In the genomic region with DNA sequence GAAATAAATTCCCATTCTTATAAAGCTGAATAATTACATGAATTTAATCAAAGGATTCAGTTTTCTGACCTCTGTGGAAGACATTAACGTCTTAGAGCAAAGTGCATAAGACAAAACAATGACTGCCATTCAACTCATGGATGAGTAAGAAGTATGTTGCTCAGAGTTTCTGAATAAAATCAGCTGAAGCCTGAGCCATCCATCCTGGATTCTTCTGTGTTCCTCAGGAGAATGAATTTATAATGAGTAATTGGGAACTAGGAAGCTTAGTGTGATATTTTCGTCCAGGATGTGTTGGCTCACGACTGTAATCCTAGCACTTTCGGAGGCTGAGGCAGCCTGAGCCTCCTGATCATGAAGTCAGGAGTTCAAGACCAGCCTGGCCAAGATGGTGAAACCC, we compare ENCODE assay signal across 20 cellular contexts.
DNase-seq lines count a peak whose midpoint lies in the region; ATAC-seq, FAIRE-seq and TF ChIP-seq lines count a peak whose summit lies in the region.
"Had no signal": no experiment of that assay in that cellular context is flagged by ENCODE, and none has a peak within 500 bp of the region (broad histone marks: within the 10 kb centered on the region; RNA-seq: fewer than 3 reads in every experiment).

No MANE protein-coding gene starts in this region.

- no peak for TF ChIP-seq POLR2A in IMR-90 (IDR thresholded peaks at IDR 0.05; ENCODE audit: low read depth, low read length)

- no peak for TF ChIP-seq CTCF in IMR-90 (conservative IDR thresholded peaks at IDR 0.05; ENCODE audit: low read depth, low read length)
- no peak for TF ChIP-seq CTCF in keratinocyte (optimal IDR thresholded peaks at IDR 0.05 in 1 of 3, IDR thresholded peaks at IDR 0.05 in 1 of 3, conservative IDR thresholded peaks at IDR 0.05 in 1 of 3; ENCODE audit: extremely low read depth in 1 of 3, insufficient read depth in 2 of 3, low read length in 3 of 3)
- no peak for TF ChIP-seq CTCF in endothelial cell (IDR thresholded peaks at IDR 0.05; ENCODE audit: unreplicated experiment)

- no peak overlapping the region for H3K4me3 ChIP-seq in IMR-90 (ENCODE audit: insufficient read depth, low read depth, low read length)
- H3K4me3 ChIP-seq in keratinocyte (ENCODE audit: control insufficient read depth in 2 of 3, extremely low read depth in 1 of 3, insufficient read depth in 2 of 3, low read depth in 1 of 3, low read length in 3 of 3) = no peak overlapping the region
- H3K4me3 ChIP-seq: SJSA1 had no signal

- H3K4me1 ChIP-seq in IMR-90 (ENCODE audit: control insufficient read depth, insufficient read depth, low read length) = no peaks in the 10 kb centered on the region
- peaks cover 6% of the 10 kb centered on the region for H3K4me1 ChIP-seq in keratinocyte (ENCODE audit: control insufficient read depth, extremely low read depth, insufficient read depth, low read length)
- H3K4me1 ChIP-seq: Caco-2, SJSA1 had no signal

- intact Hi-C loops in IMR-90 (cut with micrococcal nuclease) = no loop called here

- H2AK9ac ChIP-seq in IMR-90 (replicated peaks; ENCODE audit: low read depth, low read length, poor library complexity) = no peak overlapping the region

- no peaks in the 10 kb centered on the region for H3K9me3 Mint-ChIP-seq in endothelial cell (ENCODE audit: unreplicated experiment)
- H3K9me3 Mint-ChIP-seq: HFFc6 had no signal

- DNase-seq in COLO829 (ENCODE audit: low spot score) = peak; percentile 92
- peak; percentile 17 for DNase-seq in IMR-90
- DNase-seq in amniotic epithelial cell (ENCODE audit: low read depth) = peak; percentile 2
- peak; percentile 79 for DNase-seq in keratinocyte (ENCODE audit: low read depth, low spot score)
- no peak for DNase-seq in SKM-1 (lab: John Stamatoyannopoulos, UW; ENCODE audit: unreplicated experiment)
- no peak for DNase-seq in ACHN
- no peak for DNase-seq in endothelial cell (ENCODE audit: low spot score)
- DNase-seq: Caco-2, DMS79 treated with DMSO at 0.1 percent for 48 hours, GOT3, HFFc6, Kasumi-1, NCI-H1436, NCI-H2029 treated with DMSO at 0.1 percent for 48 hours, NCI-H510A treated with DMSO at 0.1 percent for 48 hours, RPMI8226 had no signal

- H3K14ac ChIP-seq in IMR-90 (replicated peaks; ENCODE audit: low read depth, low read length) = no peak overlapping the region

- H4K5ac ChIP-seq in IMR-90 (ENCODE audit: low read depth, low read length) = no peak overlapping the region

- no peaks in the 10 kb centered on the region for H3K4me1 Mint-ChIP-seq in endothelial cell (ENCODE audit: unreplicated experiment)
- H3K4me1 Mint-ChIP-seq: CD14-positive monocyte had no signal

- no peaks in the 10 kb centered on the region for H3K79me2 ChIP-seq in keratinocyte (ENCODE audit: control insufficient read depth, insufficient read depth, low read length)

- H3K9me3 ChIP-seq in IMR-90 (ENCODE audit: control insufficient read depth, insufficient read depth, low read length) (no peaks in the 10 kb centered on the region), keratinocyte (ENCODE audit: control insufficient read depth, low read depth, low read length) (no peaks in the 10 kb centered on the region)
- H3K9me3 ChIP-seq: SJSA1 had no signal

- H2BK20ac ChIP-seq in IMR-90 (ENCODE audit: low read depth, low read length) = no peak overlapping the region

- H3K36me3 Mint-ChIP-seq in endothelial cell (ENCODE audit: low read depth, unreplicated experiment) = no peaks in the 10 kb centered on the region
- H3K36me3 Mint-ChIP-seq: CD14-positive monocyte had no signal

- in situ Hi-C loops in IMR-90 (cut with MboI; ENCODE audit: low sequenced_read_pairs) = no loop called here
- in situ Hi-C loops in ACHN (cut with HindIII; ENCODE audit: low pct_ligation_motif_present, low pct_unique_long_range_greater_than_20kb, low sequenced_read_pairs) = no loop called here

- no peak overlapping the region for H3K23ac ChIP-seq in IMR-90 (ENCODE audit: low read depth, low read length)

- H4K91ac ChIP-seq in IMR-90 (ENCODE audit: insufficient read depth, low read depth, low read length) = no peak overlapping the region

- H3K18ac ChIP-seq in IMR-90 (ENCODE audit: low read depth, low read length) = no peak overlapping the region

- no peak for TF ChIP-seq RAD21 in IMR-90 (IDR thresholded peaks at IDR 0.05; ENCODE audit: low read length)

- no TSS peak for BruUV-seq in IMR-90 (replicated peaks; lab: Mats Ljungman, UMichigan)

- dilution Hi-C loops in IMR-90 (cut with HindIII; ENCODE audit: low sequenced_read_pairs, unreplicated experiment) = no loop called here
- dilution Hi-C loops in keratinocyte (cut with MboI; ENCODE audit: extremely low pct_ligation_motif_present, low sequenced_read_pairs) = no loop called here

- H3K27ac ChIP-seq in IMR-90 (ENCODE audit: insufficient read depth, low read length) (no peak overlapping the region), keratinocyte (ENCODE audit: control insufficient read depth, insufficient read depth, low read length) (peak overlapping the region; percentile 70)
- H3K27ac ChIP-seq: SJSA1 had no signal

- H3K36me3 ChIP-seq in IMR-90 (ENCODE audit: control insufficient read depth, insufficient read depth, low read length) (no peaks in the 10 kb centered on the region), keratinocyte (ENCODE audit: control insufficient read depth in 2 of 2, extremely low read depth in 1 of 2, insufficient read depth in 2 of 2, low read length in 2 of 2) (no peaks in the 10 kb centered on the region)
- H3K36me3 ChIP-seq: SJSA1 had no signal

- no CpG with 5 or more reads among the region's 4 CpGs for WGBS in IMR-90 (ENCODE audit: extremely low coverage in 2 of 2, insufficient read length in 1 of 2), 2 experiments

- H3K27me3 Mint-ChIP-seq in endothelial cell (ENCODE audit: unreplicated experiment) = no peaks in the 10 kb centered on the region

- no peaks in the 10 kb centered on the region for H3K79me1 ChIP-seq in IMR-90 (ENCODE audit: low read depth in 1 of 2, low read length in 2 of 2)

- H3K4me3 Mint-ChIP-seq in endothelial cell (ENCODE audit: unreplicated experiment) = no peak overlapping the region
- H3K4me3 Mint-ChIP-seq: CD14-positive monocyte, HFFc6 had no signal

- ATAC-seq in IMR-90 (ENCODE audit: low read depth) (no peak), HG03135 (IDR thresholded peaks at IDR 0.05; ENCODE audit: unreplicated experiment) (no peak)

- H3K9me1 ChIP-seq in IMR-90 (ENCODE audit: insufficient read depth, low read length) = no peaks in the 10 kb centered on the region
- H3K9me1 ChIP-seq in keratinocyte (ENCODE audit: control insufficient read depth, extremely low read depth, insufficient read depth, low read length) = no peaks in the 10 kb centered on the region

- H2AK5ac ChIP-seq in IMR-90 (ENCODE audit: low read depth, low read length) = no peak overlapping the region

- H2AFZ ChIP-seq in IMR-90 (replicated peaks; ENCODE audit: low read length, poor library complexity) (no peak overlapping the region), keratinocyte (ENCODE audit: control insufficient read depth, low read length) (no peak overlapping the region)

- no peak overlapping the region for H2BK5ac ChIP-seq in IMR-90 (ENCODE audit: low read depth, low read length, poor library complexity, severe bottlenecking)

- POLR2A ChIA-PET in IMR-90 (lab: Charles Lee; ENCODE audit: unreplicated experiment) = no interaction called here

- peak; percentile 94 for FAIRE-seq in keratinocyte (lab: Jason Lieb, UNC)
- FAIRE-seq: A204.1 had no signal

- H3K27ac Mint-ChIP-seq in endothelial cell (ENCODE audit: unreplicated experiment) = no peak overlapping the region
- H3K27ac Mint-ChIP-seq: HFFc6 had no signal

- no peak overlapping the region for H3K56ac ChIP-seq in IMR-90 (ENCODE audit: extremely low read depth, insufficient read depth, low read length)

- H3K4me2 ChIP-seq in IMR-90 (ENCODE audit: low read depth, low read length) (no peak overlapping the region), keratinocyte (ENCODE audit: control insufficient read depth, extremely low read depth, insufficient read depth, low read depth, low read length) (no peak overlapping the region)

- CTCF ChIA-PET in IMR-90 (lab: Yijun Ruan, JAX) = no interaction called here

- H3K27me3 ChIP-seq in IMR-90 (ENCODE audit: control insufficient read depth, insufficient read depth, low read length) (no peaks in the 10 kb centered on the region), keratinocyte (ENCODE audit: control insufficient read depth, extremely low read depth, insufficient read depth, low read length) (no peaks in the 10 kb centered on the region)
- H3K27me3 ChIP-seq: SJSA1 had no signal

- no peak overlapping the region for H2BK120ac ChIP-seq in IMR-90 (ENCODE audit: low read depth, low read length)

- H3K9ac ChIP-seq in IMR-90 (ENCODE audit: low read depth, low read length) (no peak overlapping the region), keratinocyte (ENCODE audit: control insufficient read depth, extremely low read depth, insufficient read depth, low read length) (peak overlapping the region; percentile 26)

- H3K4ac ChIP-seq in IMR-90 (ENCODE audit: low read depth, low read length) = no peak overlapping the region

- H2BK15ac ChIP-seq in IMR-90 (ENCODE audit: low read depth, low read length) = no peak overlapping the region

- H4K8ac ChIP-seq in IMR-90 (ENCODE audit: low read depth in 2 of 2, low read length in 2 of 2) = no peak overlapping the region

- no peaks in the 10 kb centered on the region for H4K20me1 ChIP-seq in IMR-90 (ENCODE audit: insufficient read depth, low read length)
- H4K20me1 ChIP-seq in keratinocyte (ENCODE audit: control insufficient read depth, extremely low read depth, insufficient read depth, low read length) = no peaks in the 10 kb centered on the region

TF ChIP-seq in IMR-90, 13 proteins besides CTCF, POLR2A, EP300 and RAD21 (continues in another document):
- TF ChIP-seq SMC3 (IDR thresholded peaks at IDR 0.05; ENCODE audit: low read depth, low read length) (no peak), MAFK (IDR thresholded peaks at IDR 0.05; ENCODE audit: low read depth, low read length) (no peak), CHD1 (IDR thresholded peaks at IDR 0.05; ENCODE audit: low read depth, low read length) (no peak)
- TF ChIP-seq, protein P1, sequence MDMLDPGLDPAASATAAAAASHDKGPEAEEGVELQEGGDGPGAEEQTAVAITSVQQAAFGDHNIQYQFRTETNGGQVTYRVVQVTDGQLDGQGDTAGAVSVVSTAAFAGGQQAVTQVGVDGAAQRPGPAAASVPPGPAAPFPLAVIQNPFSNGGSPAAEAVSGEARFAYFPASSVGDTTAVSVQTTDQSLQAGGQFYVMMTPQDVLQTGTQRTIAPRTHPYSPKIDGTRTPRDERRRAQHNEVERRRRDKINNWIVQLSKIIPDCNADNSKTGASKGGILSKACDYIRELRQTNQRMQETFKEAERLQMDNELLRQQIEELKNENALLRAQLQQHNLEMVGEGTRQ (IDR thresholded peaks at IDR 0.05; ENCODE audit: low read depth, low read length) = no peak

Comparison
In these comparisons a context has a peak if more than half of its experiments do, and no peak if none do; other contexts are left out.
1. DNase-seq: peak in COLO829 (single experiment), IMR-90 (single experiment), amniotic epithelial cell (single experiment) and keratinocyte (single experiment); none in SKM-1 (single experiment), ACHN (single experiment) and endothelial cell (single experiment).